8 cellular contexts compared by ENCODE assay signal in genomic region chr7:87220026-87220733, GRCh38. TPM values are rescaled to one million over a fixed set of nuclear protein-coding genes. Genes with fewer than 3 reads are reported as not detected.
DNase-seq lines count a peak whose midpoint lies in the region; ATAC-seq and TF ChIP-seq lines count a peak whose summit lies in the region.

No MANE protein-coding gene starts in this region.

- TF ChIP-seq CTCF in AG09319 (IDR thresholded peaks at IDR 0.05; ENCODE audit: low read depth, low read length) (no peak), dorsolateral prefrontal cortex (IDR thresholded peaks at IDR 0.05 in 54 of 56, conservative IDR thresholded peaks at IDR 0.05 in 2 of 56; ENCODE audit: low read depth in 1 of 56, partially characterized antibody in 56 of 56) (peak in 5 of 56 donors; percentile 2 to 21 (median 13)), lower lobe of right lung (IDR thresholded peaks at IDR 0.05) (no peak)

- H3K4me1 ChIP-seq in lower lobe of right lung, result peaks cover 32% of the 10 kb centered on the region

- no peaks in the 10 kb centered on the region for H3K9me3 ChIP-seq in lower lobe of right lung

- peak overlapping the region in 58 of 59 donors; percentile 3 to 90 (median 80) for H3K27ac ChIP-seq in dorsolateral prefrontal cortex
- peak overlapping the region; percentile 93 for H3K27ac ChIP-seq in lower lobe of right lung

- intact Hi-C loops in dorsolateral prefrontal cortex (cut with DNase I) (loop anchor here in 1 of 2 donors (10.0 kb wide), 1 partner anchor 165 kb away; the partner anchor contains the start of gene ELAPOR2), lower lobe of right lung (cut with DNase I) (no loop called here)

- H3K4me3 ChIP-seq in dorsolateral prefrontal cortex (peak overlapping the region; percentile 60 to 99 (median 90)), lower lobe of right lung (peak overlapping the region; percentile 92)

- no peaks in the 10 kb centered on the region for H3K36me3 ChIP-seq in lower lobe of right lung

- ATAC-seq in GM18909 (IDR thresholded peaks at IDR 0.05; ENCODE audit: poor library complexity, unreplicated experiment), result peak; percentile 47
- ATAC-seq in HG03139 (IDR thresholded peaks at IDR 0.05; ENCODE audit: unreplicated experiment), result peak; percentile 30
- peak; percentile 83 to 89 for ATAC-seq in lower lobe of right lung

- no peaks in the 10 kb centered on the region for H3K27me3 ChIP-seq in dorsolateral prefrontal cortex
- H3K27me3 ChIP-seq in lower lobe of right lung (ENCODE audit: low read depth), result no peaks in the 10 kb centered on the region

- DNase-seq in AG09319 (ENCODE audit: extremely low read depth, low read depth) (peak; percentile 31), NCI-H460 (ENCODE audit: extremely low read depth, low read depth) (peak; percentile 72), dorsolateral prefrontal cortex (peak; percentile 67 to 91 (median 84)), lower lobe of right lung (peak; percentile 91)
- DNase-seq in activated CD4-positive, alpha-beta T cell treated with anti-CD3 and anti-CD28 coated beads, Interleukin-2, amount 50 U/mL, for 4 hours, result peak; percentile 78
- peak; percentile 39 to 70 (median 58) for DNase-seq in stimulated activated CD4-positive, alpha-beta T cell treated with anti-CD3 and anti-CD28 coated beads, TNF-alpha, amount 100 ng/mL, for 1 hour (ENCODE audit: low read depth in 3 of 3, low spot score in 1 of 3)

RNA-seq across cellular contexts. Expression of gene TMEM243, which starts 0.6 kb away (rescaled TPM):
- 30.2 and 33.3 TPM in 2 replicates for total RNA-seq in NCI-H460 (2014; rRNA removed; shearing (Covaris generic))
- polyA plus RNA-seq in NCI-H460 (2014; cell fraction: nucleus; rRNA removed), result 53.2 and 56.5 TPM in 2 replicates
- 10 to 100 TPM in 119 of 120 experiments, 1 to 10 TPM in 1; 9.4 to 33.2 (median 21.5) TPM for total RNA-seq in dorsolateral prefrontal cortex
- 115 TPM for total RNA-seq in lower lobe of right lung

Comparison
In these comparisons a context has a peak if more than half of its experiments do, and no peak if none do; other contexts are left out.
1. Peak in every context shown above with its lines: DNase-seq, ATAC-seq, H3K4me3 ChIP-seq and H3K27ac ChIP-seq.
2. DNase-seq: peak in every context shown above with its lines; median percentile 91 in lower lobe of right lung; 84 in dorsolateral prefrontal cortex; 78 in activated CD4-positive, alpha-beta T cell treated with anti-CD3 and anti-CD28 coated beads, Interleukin-2, amount 50 U/mL, for 4 hours; 72 in NCI-H460; 58 in stimulated activated CD4-positive, alpha-beta T cell treated with anti-CD3 and anti-CD28 coated beads, TNF-alpha, amount 100 ng/mL, for 1 hour; 31 in AG09319.
3. ATAC-seq: peak in every context shown above with its lines; median percentile 86 in lower lobe of right lung; 47 in GM18909; 30 in HG03139.